8 cellular contexts compared by ENCODE assay signal in the genomic region with DNA sequence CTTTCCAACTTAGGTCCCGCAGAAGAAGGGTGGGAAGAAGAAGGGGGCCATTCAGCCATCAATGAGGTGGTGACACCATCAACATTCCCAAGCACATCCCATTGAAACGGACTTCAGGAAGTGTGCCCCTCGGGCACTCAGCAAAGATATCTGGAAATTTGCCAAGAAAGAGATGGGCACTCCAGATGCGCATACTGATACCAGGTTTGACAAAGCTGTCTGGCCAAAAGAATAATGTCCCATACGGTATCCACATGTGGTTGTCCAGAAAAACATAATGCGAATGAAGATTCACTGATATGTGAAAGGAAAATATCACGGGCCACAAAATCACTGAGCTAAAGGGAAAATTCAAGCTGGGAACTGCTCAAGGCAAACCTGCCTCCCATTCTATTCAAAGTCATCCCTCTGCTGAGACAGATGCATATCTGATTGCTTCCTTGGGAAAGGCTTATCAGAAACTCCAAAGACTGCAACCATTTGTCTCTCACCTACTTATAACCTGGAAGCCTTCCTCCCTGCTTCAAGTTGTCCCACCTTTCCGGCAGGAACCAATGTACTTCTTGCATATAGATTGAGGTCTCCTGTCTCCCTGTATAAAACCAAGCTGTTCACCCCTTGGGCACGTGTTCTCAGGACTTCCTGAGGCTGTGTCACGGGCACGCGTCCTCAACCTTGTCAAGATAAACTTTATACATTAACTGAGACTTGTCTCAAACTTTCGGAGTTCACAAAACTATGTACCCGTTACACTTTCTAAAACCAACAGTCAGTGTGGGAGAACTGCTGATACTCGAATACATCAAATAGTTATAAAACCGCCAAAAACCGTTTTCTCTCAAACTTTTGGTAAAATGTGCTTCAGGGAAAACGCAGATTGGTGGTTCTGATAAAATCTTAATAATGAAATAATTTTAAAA. TPM values are rescaled to one million over a fixed set of nuclear protein-coding genes. Genes with fewer than 3 reads are reported as not detected.
A peak's percentile ranks its signal among the peaks of the same experiment; 100 is the strongest.
DNase-seq lines count a peak whose midpoint lies in the region; ATAC-seq and TF ChIP-seq lines count a peak whose summit lies in the region.

No MANE protein-coding gene starts in this region.

- H3K9me3 ChIP-seq in WERI-Rb-1 (ENCODE audit: severe bottlenecking), result no peaks in the 10 kb centered on the region
- no peaks in the 10 kb centered on the region for H3K9me3 ChIP-seq in gastroesophageal sphincter

- H3K4me3 ChIP-seq in WERI-Rb-1 (ENCODE audit: low read depth, low read length) (peak overlapping the region; percentile 81), gastroesophageal sphincter (peak overlapping the region; percentile 64 to 74)

- no peaks in the 10 kb centered on the region for H3K27me3 ChIP-seq in WERI-Rb-1 (ENCODE audit: insufficient read depth, low read depth, severe bottlenecking)
- no peaks in the 10 kb centered on the region for H3K27me3 ChIP-seq in gastroesophageal sphincter

- H3K4me1 ChIP-seq in gastroesophageal sphincter, result peaks cover 0 to 24% (median 4%) of the 10 kb centered on the region in 3 donors

- no peak for TF ChIP-seq EP300 in gastroesophageal sphincter (IDR thresholded peaks at IDR 0.05)

- H3K27me3 Mint-ChIP-seq in stimulated activated memory B cell treated with anti-CD40 and anti-IgM and Interleukin-4, amounts not matched to agents 10 μg/mL and 1 μg/mL and 100 μg/mL, for 72 hours, result no peaks in the 10 kb centered on the region

- ATAC-seq in gastroesophageal sphincter, result no peak
- no peak for ATAC-seq in stimulated activated memory B cell treated with anti-CD40 and anti-IgM and Interleukin-4, amounts not matched to agents 10 μg/mL and 1 μg/mL and 100 μg/mL, for 72 hours
- ATAC-seq in GM18517 (IDR thresholded peaks at IDR 0.05; ENCODE audit: unreplicated experiment), result no peak
- no peak for ATAC-seq in GM19467 (IDR thresholded peaks at IDR 0.05; ENCODE audit: unreplicated experiment)

- H3K36me3 Mint-ChIP-seq in stimulated activated memory B cell treated with anti-CD40 and anti-IgM and Interleukin-4, amounts not matched to agents 10 μg/mL and 1 μg/mL and 100 μg/mL, for 72 hours, result peaks cover 6% of the 10 kb centered on the region

- peak; percentile 39 for DNase-seq in NCI-H2227 (lab: John Stamatoyannopoulos, UW; ENCODE audit: unreplicated experiment)
- DNase-seq in NCI-H2227 treated with DMSO at 0.1 percent for 48 hours (lab: John Stamatoyannopoulos, UW), result no peak
- no peak for DNase-seq in WERI-Rb-1
- DNase-seq in AG08396 (ENCODE audit: low spot score), result no peak

- 59 to 67% methylated on average over 15 to 16 of the region's 18 CpGs for WGBS in gastroesophageal sphincter (ENCODE audit: low coverage in 1 of 2), 2 donors

- H3K4me1 Mint-ChIP-seq in stimulated activated memory B cell treated with anti-CD40 and anti-IgM and Interleukin-4, amounts not matched to agents 10 μg/mL and 1 μg/mL and 100 μg/mL, for 72 hours, result peaks cover 41% of the 10 kb centered on the region

- peak overlapping the region; percentile 95 for H3K27ac Mint-ChIP-seq in stimulated activated memory B cell treated with anti-CD40 and anti-IgM and Interleukin-4, amounts not matched to agents 10 μg/mL and 1 μg/mL and 100 μg/mL, for 72 hours

- H3K9me3 Mint-ChIP-seq in stimulated activated memory B cell treated with anti-CD40 and anti-IgM and Interleukin-4, amounts not matched to agents 10 μg/mL and 1 μg/mL and 100 μg/mL, for 72 hours, result no peaks in the 10 kb centered on the region

- TF ChIP-seq POLR2A in gastroesophageal sphincter (IDR thresholded peaks at IDR 0.05), result no peak

- peak overlapping the region; percentile 13 for H3K4me3 Mint-ChIP-seq in stimulated activated memory B cell treated with anti-CD40 and anti-IgM and Interleukin-4, amounts not matched to agents 10 μg/mL and 1 μg/mL and 100 μg/mL, for 72 hours

- no peak overlapping the region for H3K27ac ChIP-seq in WERI-Rb-1
- peak overlapping the region in 3 of 4 donors; percentile 90 to 95 (median 93) for H3K27ac ChIP-seq in gastroesophageal sphincter

- peaks cover 9% of the 10 kb centered on the region for H3K36me3 ChIP-seq in WERI-Rb-1
- peaks cover 0 to 3% of the 10 kb centered on the region in 2 donors for H3K36me3 ChIP-seq in gastroesophageal sphincter

- TF ChIP-seq CTCF in WERI-Rb-1 (IDR thresholded peaks at IDR 0.05; ENCODE audit: low read depth, low read length) (no peak), gastroesophageal sphincter (IDR thresholded peaks at IDR 0.05) (no peak)

RNA-seq across cellular contexts. Expression of a gene that starts 1.3 kb away (rescaled TPM):
- 10 to 100 TPM in 2 of 4 donors, 1 to 10 TPM in 2; 9.4 to 19.3 (median 12.1) TPM for total RNA-seq in gastroesophageal sphincter
